In the genomic region with DNA sequence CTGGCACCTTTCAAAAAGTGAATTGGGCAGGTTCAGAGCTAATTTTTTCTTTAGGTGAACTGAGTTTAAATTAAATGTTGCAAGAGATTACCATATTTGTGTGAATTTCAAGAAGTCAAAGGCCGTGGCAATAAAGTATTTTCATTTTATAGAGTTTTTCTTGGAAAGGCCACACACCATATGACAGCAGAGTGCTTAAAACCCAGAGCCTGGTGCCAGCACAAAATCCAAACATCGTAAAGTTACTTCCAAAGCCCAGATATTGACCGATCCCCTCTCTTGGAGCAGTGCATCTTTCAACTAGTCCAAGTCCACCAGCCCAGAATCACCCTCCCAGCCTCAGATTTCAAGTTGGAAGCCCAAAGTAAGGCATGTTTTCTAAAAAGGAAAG, we compare ENCODE assay signal across 18 cellular contexts.
DNase-seq lines count a peak whose midpoint lies in the region; ATAC-seq and TF ChIP-seq lines count a peak whose summit lies in the region.
"Had no signal": no experiment of that assay in that cellular context is flagged by ENCODE, and none has a peak within 500 bp of the region (broad histone marks: within the 10 kb centered on the region; RNA-seq: fewer than 3 reads in every experiment).

No MANE protein-coding gene starts in this region.

- no peak for ATAC-seq in Panc1
- no peak for ATAC-seq in HG02798 (IDR thresholded peaks at IDR 0.05; ENCODE audit: poor library complexity, unreplicated experiment)
- ATAC-seq: natural killer cell treated with Interleukin-12 subunit alpha and Interleukin-12 subunit beta and Interleukin-15 and Interleukin-18, amount 100 ng/mL, for 72 hours; T-helper 17 cell had no signal

- H3K27ac Mint-ChIP-seq in progenitor cell of endocrine pancreas = no peak overlapping the region
- H3K27ac Mint-ChIP-seq: activated CD4-positive, alpha-beta T cell treated with anti-CD3 and anti-CD28 coated beads, Interleukin-2, amount 10 ng/mL, durations not matched to agents 7 days and 5 days; natural killer cell treated with Interleukin-12 subunit alpha and Interleukin-12 subunit beta and Interleukin-15 and Interleukin-18, amount 100 ng/mL, for 72 hours; T-helper 17 cell had no signal

- no peak overlapping the region for H3K4me3 Mint-ChIP-seq in progenitor cell of endocrine pancreas (ENCODE audit: low read depth)
- H3K4me3 Mint-ChIP-seq: activated CD4-positive, alpha-beta T cell treated with anti-CD3 and anti-CD28 coated beads, Interleukin-2, amount 10 ng/mL, durations not matched to agents 7 days and 5 days; CD14-positive monocyte; natural killer cell treated with Interleukin-12 subunit alpha and Interleukin-12 subunit beta and Interleukin-15 and Interleukin-18, amount 100 ng/mL, for 72 hours; T-helper 17 cell had no signal

- no peaks in the 10 kb centered on the region for H3K79me2 ChIP-seq in ACC112 (ENCODE audit: control insufficient read depth, insufficient read depth, low read length, unreplicated experiment)

- H3K27me3 ChIP-seq in ACC112 (ENCODE audit: insufficient read depth, low read length) (no peaks in the 10 kb centered on the region), Panc1 (ENCODE audit: control insufficient read depth, insufficient read depth, low read length) (no peaks in the 10 kb centered on the region), skeletal muscle satellite cell (ENCODE audit: control insufficient read depth, insufficient read depth, low read length) (no peaks in the 10 kb centered on the region)

- H3K27me3 Mint-ChIP-seq in progenitor cell of endocrine pancreas = no peaks in the 10 kb centered on the region
- H3K27me3 Mint-ChIP-seq: activated CD4-positive, alpha-beta T cell treated with anti-CD3 and anti-CD28 coated beads, Interleukin-2, amount 10 ng/mL, durations not matched to agents 7 days and 5 days; natural killer cell treated with Interleukin-12 subunit alpha and Interleukin-12 subunit beta and Interleukin-15 and Interleukin-18, amount 100 ng/mL, for 72 hours; T-helper 17 cell had no signal

- H3K9me3 Mint-ChIP-seq in progenitor cell of endocrine pancreas (ENCODE audit: low read depth) = peaks cover 4% of the 10 kb centered on the region
- H3K9me3 Mint-ChIP-seq: activated CD4-positive, alpha-beta T cell treated with anti-CD3 and anti-CD28 coated beads, Interleukin-2, amount 10 ng/mL, durations not matched to agents 7 days and 5 days; natural killer cell treated with Interleukin-12 subunit alpha and Interleukin-12 subunit beta and Interleukin-15 and Interleukin-18, amount 100 ng/mL, for 72 hours had no signal

- no peaks in the 10 kb centered on the region for H3K4me1 Mint-ChIP-seq in progenitor cell of endocrine pancreas (ENCODE audit: low read depth)
- H3K4me1 Mint-ChIP-seq: activated CD4-positive, alpha-beta T cell treated with anti-CD3 and anti-CD28 coated beads, Interleukin-2, amount 10 ng/mL, durations not matched to agents 7 days and 5 days; T-helper 17 cell had no signal

- no peak overlapping the region for H2AFZ ChIP-seq in ACC112 (ENCODE audit: low read length, unreplicated experiment)

- intact Hi-C loops in Panc1 (cut with micrococcal nuclease; ENCODE audit: unreplicated experiment) = no loop called here

- TF ChIP-seq CTCF in Panc1 (IDR thresholded peaks at IDR 0.05) = no peak
- no peak for TF ChIP-seq CTCF in fibroblast of the aortic adventitia (IDR thresholded peaks at IDR 0.05; ENCODE audit: insufficient read depth, low read length)
- TF ChIP-seq CTCF in progenitor cell of endocrine pancreas (IDR thresholded peaks at IDR 0.05; ENCODE audit: unreplicated experiment) = no peak

- H3K4me2 ChIP-seq in skeletal muscle satellite cell (ENCODE audit: low read length) = peak overlapping the region; percentile 45

- H3K9ac ChIP-seq in skeletal muscle satellite cell (ENCODE audit: low read depth, low read length) = no peak overlapping the region

- no peaks in the 10 kb centered on the region for H3K36me3 Mint-ChIP-seq in progenitor cell of endocrine pancreas (ENCODE audit: insufficient read depth)
- H3K36me3 Mint-ChIP-seq: natural killer cell treated with Interleukin-12 subunit alpha and Interleukin-12 subunit beta and Interleukin-15 and Interleukin-18, amount 100 ng/mL, for 72 hours had no signal

- H3K36me3 ChIP-seq in ACC112 (ENCODE audit: insufficient read depth, low read length) (no peaks in the 10 kb centered on the region), Panc1 (ENCODE audit: control insufficient read depth, insufficient read depth, low read length) (no peaks in the 10 kb centered on the region), skeletal muscle satellite cell (ENCODE audit: insufficient read depth, low read length) (no peaks in the 10 kb centered on the region)

- H3K27ac ChIP-seq in ACC112 (ENCODE audit: low read depth, low read length) (peak overlapping the region; percentile 39), Panc1 (ENCODE audit: low read length) (peak overlapping the region; percentile 31)

- in situ Hi-C loops in Panc1 (cut with HindIII; ENCODE audit: low pct_unique_long_range_greater_than_20kb, low sequenced_read_pairs) = no loop called here

- peaks cover 26% of the 10 kb centered on the region for H3K4me1 ChIP-seq in ACC112 (ENCODE audit: control insufficient read depth, insufficient read depth, low read length, unreplicated experiment)
- peaks cover 28% of the 10 kb centered on the region for H3K4me1 ChIP-seq in Panc1 (ENCODE audit: control insufficient read depth, insufficient read depth, low read length)
- H3K4me1 ChIP-seq in skeletal muscle satellite cell (ENCODE audit: control insufficient read depth, insufficient read depth, low read length) = peaks cover 28% of the 10 kb centered on the region

- DNase-seq in Panc1 (ENCODE audit: low read depth, low spot score) = no peak
- DNase-seq in fibroblast of the aortic adventitia (ENCODE audit: low read depth) = peak; percentile 40
- DNase-seq in cerebellum (ENCODE audit: low spot score) = no peak
- no peak for DNase-seq in progenitor cell of endocrine pancreas (ENCODE audit: low spot score, unreplicated experiment)
- no peak for DNase-seq in NCI-H2196 (lab: John Stamatoyannopoulos, UW; ENCODE audit: unreplicated experiment)
- DNase-seq: activated CD4-positive, alpha-beta T cell treated with anti-CD3 and anti-CD28 coated beads, Interleukin-2, amount 10 ng/mL, durations not matched to agents 7 days and 5 days; DMS 273 treated with DMSO at 0.1 percent for 48 hours; foreskin melanocyte; hippocampal formation; kidney; NCI-H146; stimulated activated naive CD4-positive, alpha-beta T cell treated with Interleukin-2 at 50 U/mL for 16 hours; T-helper 17 cell had no signal

- no peaks in the 10 kb centered on the region for H3K9me3 ChIP-seq in Panc1 (ENCODE audit: control insufficient read depth, insufficient read depth, low read depth, low read length)
- H3K9me3 ChIP-seq in skeletal muscle satellite cell (replicated peaks; ENCODE audit: low read length) = no peaks in the 10 kb centered on the region

- CTCF ChIA-PET in Panc1 (lab: Charles Lee) = no interaction called here

- H3K4me3 ChIP-seq in ACC112 (ENCODE audit: low read depth, low read length) (no peak overlapping the region), Panc1 (ENCODE audit: low read depth in 2 of 2, low read length in 2 of 2) (no peak overlapping the region), fibroblast of the aortic adventitia (ENCODE audit: low read depth, low read length) (no peak overlapping the region), skeletal muscle satellite cell (ENCODE audit: low read length) (no peak overlapping the region)

- no TSS peak for BruUV-seq in Panc1 (replicated peaks; lab: Mats Ljungman, UMichigan)

- POLR2A ChIA-PET in Panc1 (lab: Charles Lee) = no interaction called here
